ENCODE assay signal across 9 cellular contexts in the genomic region with DNA sequence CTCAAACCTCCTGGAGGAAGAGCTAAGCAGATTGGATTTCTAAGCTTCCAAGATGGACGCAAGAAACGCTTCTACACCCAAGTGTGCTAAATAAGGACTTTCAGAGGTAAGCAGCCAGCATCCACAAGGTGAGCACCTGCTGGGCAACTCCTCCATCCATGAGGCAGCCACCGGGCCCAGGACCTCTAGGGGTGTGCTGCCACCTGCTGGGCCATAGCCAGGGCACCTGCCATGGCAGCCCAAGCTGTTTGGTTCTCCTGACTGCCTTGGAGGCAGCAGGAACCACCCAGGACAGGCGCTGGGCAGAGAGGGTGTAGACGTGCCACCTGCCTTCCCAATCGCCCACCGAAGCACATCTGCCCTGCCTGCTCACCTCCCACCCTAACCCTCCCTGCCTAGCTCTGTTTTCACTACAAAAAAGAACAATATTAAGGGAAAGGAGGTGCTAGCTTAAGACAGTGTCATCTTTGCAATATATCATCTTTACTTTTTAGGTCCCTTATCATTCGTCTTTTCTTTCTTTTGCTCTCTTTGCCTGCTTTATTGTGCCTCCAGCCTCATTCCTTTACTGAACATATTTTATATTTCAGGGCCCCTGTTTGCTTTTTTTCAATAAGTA. TPM values are rescaled to one million over a fixed set of nuclear protein-coding genes. Genes with fewer than 3 reads are reported as not detected.
A peak's percentile ranks its signal among the peaks of the same experiment; 100 is the strongest.
DNase-seq lines count a peak whose midpoint lies in the region; ATAC-seq and TF ChIP-seq lines count a peak whose summit lies in the region.
"Had no signal": no experiment of that assay in that cellular context is flagged by ENCODE, and none has a peak within 500 bp of the region (broad histone marks: within the 10 kb centered on the region; RNA-seq: fewer than 3 reads in every experiment).

No MANE protein-coding gene starts in this region.

- peaks cover 10% of the 10 kb centered on the region for H3K4me1 ChIP-seq in endodermal cell (ENCODE audit: control insufficient read depth, insufficient read depth, low read length)
- H3K4me1 ChIP-seq in trophoblast cell (ENCODE audit: control insufficient read depth in 1 of 2, insufficient read depth in 2 of 2, low read length in 2 of 2) = peaks cover 11 to 12% of the 10 kb centered on the region in 2 experiments
- peaks cover 0 to 9% (median 5%) of the 10 kb centered on the region in 3 donors for H3K4me1 ChIP-seq in gastroesophageal sphincter

- H3K4me3 Mint-ChIP-seq in endodermal cell = no peak overlapping the region

- no peaks in the 10 kb centered on the region for H3K79me2 ChIP-seq in trophoblast cell (ENCODE audit: control insufficient read depth, insufficient read depth, low read length, poor library complexity)

- no peak overlapping the region for H4K8ac ChIP-seq in trophoblast cell (ENCODE audit: low read depth, low read length)

- H3K9ac ChIP-seq in endodermal cell (ENCODE audit: extremely low read depth, low read length, poor library complexity, severe bottlenecking) = no peak overlapping the region
- H3K9ac ChIP-seq in trophoblast cell (ENCODE audit: low read length) = no peak overlapping the region

- no peak overlapping the region for H2AFZ ChIP-seq in trophoblast cell (ENCODE audit: insufficient read depth, low read length, poor library complexity)

- no peaks in the 10 kb centered on the region for H3K9me3 ChIP-seq in endodermal cell (ENCODE audit: control insufficient read depth, low read length)
- no peaks in the 10 kb centered on the region for H3K9me3 ChIP-seq in trophoblast cell (ENCODE audit: insufficient read depth, low read depth, low read length)
- H3K9me3 ChIP-seq in gastroesophageal sphincter = no peaks in the 10 kb centered on the region

- H3K27ac ChIP-seq in endodermal cell (ENCODE audit: low read depth, low read length) = no peak overlapping the region
- H3K27ac ChIP-seq in trophoblast cell (ENCODE audit: low read depth, low read length) = no peak overlapping the region
- no peak overlapping the region for H3K27ac ChIP-seq in gastroesophageal sphincter

- 87 to 90% methylated on average over 6 to 8 of the region's 8 CpGs for WGBS in endodermal cell (ENCODE audit: insufficient coverage in 1 of 2, insufficient read length in 1 of 2), 2 experiments
- WGBS in trophoblast cell (ENCODE audit: extremely low coverage, insufficient coverage, insufficient read length) = no CpG with 5 or more reads among the region's 8 CpGs
- 74 to 87% methylated on average over 3 to 8 of the region's 8 CpGs for WGBS in gastroesophageal sphincter (ENCODE audit: low coverage in 1 of 2), 2 donors

- no peak for TF ChIP-seq POLR2A in gastroesophageal sphincter (IDR thresholded peaks at IDR 0.05)

- H3K18ac ChIP-seq in trophoblast cell (ENCODE audit: low read length) = no peak overlapping the region

- CTCF ChIA-PET in GM10248 (lab: Yijun Ruan, JAX) = interaction anchor here (0.6 to 2.6 kb wide), 47 partner anchors 8 to 996 kb away, joined by 3 to 45 read pairs (median 6); a partner anchor contains a TSS

- H4K91ac ChIP-seq in trophoblast cell (ENCODE audit: low read depth, low read length) = no peak overlapping the region

- H3K36me3 ChIP-seq in endodermal cell (ENCODE audit: control insufficient read depth, insufficient read depth, low read length) (peaks cover 13% of the 10 kb centered on the region), trophoblast cell (ENCODE audit: control insufficient read depth in 1 of 2, insufficient read depth in 2 of 2, low read length in 2 of 2) (peaks cover 12 to 14% of the 10 kb centered on the region in 2 experiments), gastroesophageal sphincter (peaks cover 0 to 27% of the 10 kb centered on the region in 2 donors)

- H3K27me3 ChIP-seq in endodermal cell (ENCODE audit: control insufficient read depth, insufficient read depth, low read length, poor library complexity, severe bottlenecking) (no peaks in the 10 kb centered on the region), trophoblast cell (ENCODE audit: insufficient read depth, low read length) (no peaks in the 10 kb centered on the region), gastroesophageal sphincter (no peaks in the 10 kb centered on the region)

- peaks cover 26% of the 10 kb centered on the region for H3K4me1 Mint-ChIP-seq in endodermal cell

- peak; percentile 81 for DNase-seq in GM10248 (ENCODE audit: extremely low spot score)
- peak; percentile 33 for DNase-seq in NCI-H345 treated with DMSO at 0.1 percent for 48 hours (lab: John Stamatoyannopoulos, UW; ENCODE audit: unreplicated experiment)
- DNase-seq in activated CD4-positive, alpha-beta T cell treated with anti-CD3 and anti-CD28 coated beads, Interleukin-2, amount 50 U/mL, for 48 hours = peak; percentile 76 to 79
- DNase-seq in endodermal cell = peak; percentile 89
- peak; percentile 68 to 82 for DNase-seq in trophoblast cell

- no peak overlapping the region for H2AK5ac ChIP-seq in trophoblast cell (ENCODE audit: low read length)

- TF ChIP-seq CTCF in GM10248 (IDR thresholded peaks at IDR 0.05; ENCODE audit: control extremely low read depth, extremely low read depth, low read depth, missing control alignments) = peak; percentile 95
- TF ChIP-seq CTCF in endodermal cell (conservative IDR thresholded peaks at IDR 0.05) = peak; percentile 82
- peak in 2 of 4 experiments; percentile 9 to 32 for TF ChIP-seq CTCF in gastroesophageal sphincter (IDR thresholded peaks at IDR 0.05)

- peaks cover 11% of the 10 kb centered on the region for H3K36me3 Mint-ChIP-seq in endodermal cell (ENCODE audit: low read depth)

- TF ChIP-seq EP300 in gastroesophageal sphincter (IDR thresholded peaks at IDR 0.05) = no peak

- H3K27me3 Mint-ChIP-seq in endodermal cell (ENCODE audit: insufficient read depth) = no peaks in the 10 kb centered on the region

- H3K4ac ChIP-seq in trophoblast cell (ENCODE audit: low read depth, low read length) = no peak overlapping the region

- no peaks in the 10 kb centered on the region for H3K79me1 ChIP-seq in trophoblast cell (ENCODE audit: low read length)

- H2BK120ac ChIP-seq in trophoblast cell (ENCODE audit: insufficient read depth, low read length, poor library complexity) = no peak overlapping the region

- H3K4me2 ChIP-seq in trophoblast cell (ENCODE audit: low read length) = no peak overlapping the region

- H3K23ac ChIP-seq in trophoblast cell (ENCODE audit: low read length) = no peak overlapping the region

- no peak overlapping the region for H2BK12ac ChIP-seq in trophoblast cell (ENCODE audit: low read length)

- H3K4me3 ChIP-seq in endodermal cell (ENCODE audit: low read length) = no peak overlapping the region
- H3K4me3 ChIP-seq in trophoblast cell (ENCODE audit: low read depth, low read length) = no peak overlapping the region
- H3K4me3 ChIP-seq in gastroesophageal sphincter = no peak overlapping the region

- POLR2A ChIA-PET in GM10248 (lab: Yijun Ruan, JAX) = no interaction called here

- ATAC-seq in HG02678 (IDR thresholded peaks at IDR 0.05; ENCODE audit: unreplicated experiment) (peak; percentile 75), HG03378 (IDR thresholded peaks at IDR 0.05; ENCODE audit: unreplicated experiment) (no peak), gastroesophageal sphincter (no peak)

- no peak overlapping the region for H4K12ac ChIP-seq in trophoblast cell (ENCODE audit: low read depth, low read length)

- H2BK5ac ChIP-seq in trophoblast cell (ENCODE audit: low read depth, low read length, poor library complexity) = no peak overlapping the region

- H3K14ac ChIP-seq in trophoblast cell (ENCODE audit: low read length) = no peak overlapping the region

- H3K27ac Mint-ChIP-seq in endodermal cell = no peak overlapping the region

- H3K9me3 Mint-ChIP-seq in endodermal cell = no peaks in the 10 kb centered on the region

RNA-seq across cellular contexts. Expression of a gene that starts 12.9 kb away (rescaled TPM):
- total RNA-seq in endodermal cell = under 1 TPM; 0.46 to 0.57 TPM
- 0.21 TPM for polyA plus RNA-seq in endodermal cell (2013, experiment 1 of 2)
- 0.33 TPM for polyA plus RNA-seq in endodermal cell (2013, experiment 2 of 2)
- 0.10 and 0.14 TPM in 2 replicates for polyA plus RNA-seq in trophoblast cell (2013)
- total RNA-seq in gastroesophageal sphincter = under 1 TPM; 0.16 to 0.42 (median 0.31) TPM
- total RNA-seq: temporal lobe had no signal

RNA-seq across cellular contexts. Expression of a gene that starts 18.9 kb away (rescaled TPM):
- 10 to 100 TPM; 33.6 to 47.1 TPM for total RNA-seq in endodermal cell
- 21.0 TPM for polyA plus RNA-seq in endodermal cell (2013, experiment 1 of 2)
- 19.3 TPM for polyA plus RNA-seq in endodermal cell (2013, experiment 2 of 2)
- polyA plus RNA-seq in trophoblast cell (2013) = 10.9 and 11.6 TPM in 2 replicates
- 10 to 100 TPM in 1 of 4 donors, 1 to 10 TPM in 3; 5.8 to 12.1 (median 6.9) TPM for total RNA-seq in gastroesophageal sphincter

RNA-seq across cellular contexts. Expression of a gene that starts 24.2 kb away (rescaled TPM):
- total RNA-seq in endodermal cell = 10 to 100 TPM; 15.6 to 15.9 TPM
- 15.9 TPM for polyA plus RNA-seq in endodermal cell (2013, experiment 1 of 2)
- 15.6 TPM for polyA plus RNA-seq in endodermal cell (2013, experiment 2 of 2)
- 13.1 and 14.9 TPM in 2 replicates for polyA plus RNA-seq in trophoblast cell (2013)
- total RNA-seq in gastroesophageal sphincter = 10 to 100 TPM; 13.3 to 25.5 (median 19.7) TPM

RNA-seq across cellular contexts. Expression of a gene that starts 24.6 kb away (rescaled TPM):
- total RNA-seq in endodermal cell (10 to 100 TPM; 34.0 to 41.0 TPM), gastroesophageal sphincter (10 to 100 TPM in 3 of 4 donors, 1 to 10 TPM in 1; 7.8 to 20.5 (median 17.8) TPM)
- 49.7 TPM for polyA plus RNA-seq in endodermal cell (2013, experiment 1 of 2)
- 41.3 TPM for polyA plus RNA-seq in endodermal cell (2013, experiment 2 of 2)
- polyA plus RNA-seq in trophoblast cell (2013) = 42.8 and 44.7 TPM in 2 replicates

RNA-seq across cellular contexts. Expression of a gene that starts 27.7 kb away (rescaled TPM):
- total RNA-seq in endodermal cell = 10 to 100 TPM; 15.7 to 23.5 TPM
- 20.9 TPM for polyA plus RNA-seq in endodermal cell (2013, experiment 1 of 2)
- polyA plus RNA-seq in endodermal cell (2013, experiment 2 of 2) = 20.8 TPM
- polyA plus RNA-seq in trophoblast cell (2013) = 11.0 and 11.2 TPM in 2 replicates
- 10 to 100 TPM; 24.2 to 37.2 (median 32.8) TPM for total RNA-seq in gastroesophageal sphincter

Comparison
In these comparisons a context has a peak if more than half of its experiments do, and no peak if none do; other contexts are left out.
1. DNase-seq: peak in every context shown above with its lines; median percentile 89 in endodermal cell; 81 in GM10248; 78 in activated CD4-positive, alpha-beta T cell treated with anti-CD3 and anti-CD28 coated beads, Interleukin-2, amount 50 U/mL, for 48 hours; 75 in trophoblast cell; 33 in NCI-H345 treated with DMSO at 0.1 percent for 48 hours.